1 cellular context compared by ENCODE assay signal in genomic region chr6:3510617-3511016, GRCh38.
TF ChIP-seq lines count a peak whose summit lies in the region.

No MANE protein-coding gene starts in this region.

TF ChIP-seq in WTC11, 78 proteins besides CTCF, POLR2A, EP300 and RAD21 (continued from another document):
- TF ChIP-seq ATF2 (CRISPR knock-in tag; IDR thresholded peaks at IDR 0.05; ENCODE audit: borderline replicate concordance, low read depth) (no peak), NR3C1 (CRISPR knock-in tag; conservative IDR thresholded peaks at IDR 0.05; ENCODE audit: low read depth) (no peak), ATF6 (CRISPR knock-in tag; IDR thresholded peaks at IDR 0.05) (no peak), SMAD3 (CRISPR knock-in tag; IDR thresholded peaks at IDR 0.05; ENCODE audit: borderline replicate concordance) (no peak), MAX (CRISPR knock-in tag; IDR thresholded peaks at IDR 0.05) (no peak), ZNF512 (CRISPR knock-in tag; IDR thresholded peaks at IDR 0.05; ENCODE audit: borderline replicate concordance) (no peak), ZNF396 (CRISPR knock-in tag; IDR thresholded peaks at IDR 0.05; ENCODE audit: borderline replicate concordance) (no peak), PREB (CRISPR knock-in tag; IDR thresholded peaks at IDR 0.05; ENCODE audit: borderline replicate concordance) (no peak), ZBTB43 (CRISPR knock-in tag; IDR thresholded peaks at IDR 0.05) (no peak), ZSCAN18 (CRISPR knock-in tag; IDR thresholded peaks at IDR 0.05) (no peak), RELA (CRISPR knock-in tag; IDR thresholded peaks at IDR 0.05; ENCODE audit: borderline replicate concordance) (no peak), RORB (CRISPR knock-in tag; IDR thresholded peaks at IDR 0.05) (no peak), ATF1 (CRISPR knock-in tag; IDR thresholded peaks at IDR 0.05) (no peak), TEAD4 (CRISPR knock-in tag; IDR thresholded peaks at IDR 0.05) (no peak), GABPB1 (CRISPR knock-in tag; IDR thresholded peaks at IDR 0.05) (no peak)
